ENCODE assay signal across 2 cellular contexts in genomic region chr16:1285669-1286491, GRCh38.
TF ChIP-seq lines count a peak whose summit lies in the region.

No MANE protein-coding gene starts in this region.

TF ChIP-seq in SK-N-SH, 30 proteins besides CTCF, POLR2A, EP300 and RAD21 (continued from another document):
- no peak for TF ChIP-seq REST (IDR thresholded peaks at IDR 0.05; ENCODE audit: low read depth, low read length)
- no peak for TF ChIP-seq EZH2phosphoT487 (IDR thresholded peaks at IDR 0.05; ENCODE audit: borderline replicate concordance, low read depth)
- no peak for TF ChIP-seq USF1 (IDR thresholded peaks at IDR 0.05; ENCODE audit: borderline replicate concordance, low read depth)
- TF ChIP-seq FOSL2 (IDR thresholded peaks at IDR 0.05; ENCODE audit: borderline replicate concordance, low read depth) = no peak
- TF ChIP-seq RXRA (IDR thresholded peaks at IDR 0.05; ENCODE audit: borderline replicate concordance, low read depth) = no peak
- no peak for TF ChIP-seq FOXJ3 (CRISPR knock-in tag; IDR thresholded peaks at IDR 0.05)
- TF ChIP-seq SIN3A (IDR thresholded peaks at IDR 0.05; ENCODE audit: borderline replicate concordance, low read depth, low read length) = no peak
- no peak for TF ChIP-seq SMC3 (IDR thresholded peaks at IDR 0.05; ENCODE audit: low read depth, low read length)
- TF ChIP-seq RCOR1 (IDR thresholded peaks at IDR 0.05; ENCODE audit: low read length) = no peak
- TF ChIP-seq MEF2A (IDR thresholded peaks at IDR 0.05; ENCODE audit: borderline replicate concordance, low read depth) = no peak
- TF ChIP-seq NFIC (IDR thresholded peaks at IDR 0.05; ENCODE audit: borderline replicate concordance) = no peak
- no peak for TF ChIP-seq NRF1 (IDR thresholded peaks at IDR 0.05; ENCODE audit: low read depth, low read length)
- TF ChIP-seq POLR2AphosphoS5 (IDR thresholded peaks at IDR 0.05; ENCODE audit: low read depth, low read length) = no peak
- no peak for TF ChIP-seq MXI1 (IDR thresholded peaks at IDR 0.05; ENCODE audit: low read depth, low read length)
- TF ChIP-seq YY1 (IDR thresholded peaks at IDR 0.05; ENCODE audit: low read depth) = no peak

TF ChIP-seq in SK-N-SH treated with all-trans-retinoic acid at 6 μM for 48 hours, 23 proteins besides CTCF, POLR2A, EP300 and RAD21 (continued from another document):
- TF ChIP-seq CREB5 (CRISPR knock-in tag; IDR thresholded peaks at IDR 0.05; ENCODE audit: low read depth) = no peak
- TF ChIP-seq GLIS3 (CRISPR knock-in tag; IDR thresholded peaks at IDR 0.05) = no peak
- TF ChIP-seq RARB (CRISPR knock-in tag; IDR thresholded peaks at IDR 0.05) = no peak
- TF ChIP-seq ARNTL (CRISPR knock-in tag; IDR thresholded peaks at IDR 0.05; ENCODE audit: borderline replicate concordance, low read depth) = no peak
- no peak for TF ChIP-seq ZNF565 (CRISPR knock-in tag; conservative IDR thresholded peaks at IDR 0.05; ENCODE audit: low read depth)
- TF ChIP-seq CSRNP3 (CRISPR knock-in tag; IDR thresholded peaks at IDR 0.05) = no peak
- no peak for TF ChIP-seq ZC3H10 (CRISPR knock-in tag; IDR thresholded peaks at IDR 0.05)
- no peak for TF ChIP-seq BACH2 (CRISPR knock-in tag; IDR thresholded peaks at IDR 0.05; ENCODE audit: borderline replicate concordance)
- no peak for TF ChIP-seq TSHZ2 (CRISPR knock-in tag; IDR thresholded peaks at IDR 0.05)
- no peak for TF ChIP-seq CSDC2 (CRISPR knock-in tag; IDR thresholded peaks at IDR 0.05)
